8 cellular contexts compared by ENCODE assay signal in the genomic region with DNA sequence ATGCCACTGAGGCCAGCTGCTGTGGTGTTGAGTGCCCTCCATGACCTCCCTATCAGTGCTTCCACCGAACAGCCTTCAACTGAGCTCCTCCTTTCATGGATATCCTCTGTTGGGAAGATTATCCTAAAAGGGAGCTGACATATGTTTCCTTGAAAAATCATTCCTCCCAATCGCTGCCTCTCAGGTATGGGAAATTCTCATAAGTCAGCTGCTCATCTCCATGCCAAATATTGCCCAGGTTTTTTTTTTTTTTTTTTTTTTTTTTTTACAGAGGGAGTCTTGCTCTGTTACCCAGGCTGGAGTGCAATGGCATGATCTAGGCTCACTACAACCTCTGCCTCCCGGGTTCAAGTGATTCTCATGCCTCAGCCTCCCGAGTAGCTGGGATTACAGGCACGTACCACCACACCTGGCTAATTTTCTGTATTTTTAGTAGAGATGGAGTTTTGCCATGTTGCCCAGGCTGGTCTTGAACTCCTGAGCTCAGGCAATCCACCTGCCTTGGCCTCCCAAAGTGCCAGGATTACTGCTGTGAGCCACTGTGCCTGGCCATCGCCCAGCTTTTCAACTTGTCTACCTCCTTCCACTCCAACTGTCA. TPM values are rescaled to one million over a fixed set of nuclear protein-coding genes. Genes with fewer than 3 reads are reported as not detected.
DNase-seq lines count a peak whose midpoint lies in the region; ATAC-seq, FAIRE-seq and TF ChIP-seq lines count a peak whose summit lies in the region.
"Not testable (repeated sequence)": the region's sequence is repeated elsewhere in the genome, so short reads cannot be mapped to it uniquely, and the experiment has no call there.

No MANE protein-coding gene starts in this region.

- H3K27me3 Mint-ChIP-seq in activated T-cell treated with anti-CD3 and anti-CD28 coated beads, Interleukin-2, amount 50 U/mL, for 72 hours (ENCODE audit: low read depth); endothelial cell (ENCODE audit: unreplicated experiment): not testable (repeated sequence)

- H3K27ac Mint-ChIP-seq in activated T-cell treated with anti-CD3 and anti-CD28 coated beads, Interleukin-2, amount 50 U/mL, for 72 hours = peak overlapping the region; percentile 75
- H3K27ac Mint-ChIP-seq in endothelial cell (ENCODE audit: unreplicated experiment) = not testable (repeated sequence)
- peak overlapping the region; percentile 44 for H3K27ac Mint-ChIP-seq in stimulated activated effector memory CD8-positive, alpha-beta T cell treated with anti-CD3 and anti-CD28 coated beads, Interleukin-12 subunit alpha, Interleukin-12 subunit beta, amount 100 ng/mL, for 72 hours

- not testable (repeated sequence) for H3K79me2 ChIP-seq in GM12878 (ENCODE audit: control insufficient read depth, insufficient read depth, low read length)

- H3K36me3 ChIP-seq in GM12878 (ENCODE audit: control insufficient read depth in 2 of 2, insufficient read depth in 2 of 2, low read length in 1 of 2) = peaks cover 20 to 30% of the 10 kb centered on the region in 2 experiments

- intact Hi-C loops in GM12878 (cut with micrococcal nuclease; ENCODE audit: unreplicated experiment) = not testable (repeated sequence)

- BruUV-seq in GM12878 (replicated peaks; lab: Mats Ljungman, UMichigan) = not testable (repeated sequence)

- H3K4me1 Mint-ChIP-seq in activated T-cell treated with anti-CD3 and anti-CD28 coated beads, Interleukin-2, amount 50 U/mL, for 72 hours (ENCODE audit: low read depth); endothelial cell (ENCODE audit: unreplicated experiment); stimulated activated effector memory CD8-positive, alpha-beta T cell treated with anti-CD3 and anti-CD28 coated beads, Interleukin-12 subunit alpha, Interleukin-12 subunit beta, amount 100 ng/mL, for 72 hours: not testable (repeated sequence)

- 97% methylated on average over 6 of the region's 6 CpGs for WGBS in GM12878 (ENCODE audit: insufficient coverage, insufficient replicate concordance, low lambda C conversion rate, missing lambda C conversion rate)

- peak; percentile 23 for DNase-seq in ACHN
- DNase-seq in DMS79 treated with DMSO at 0.1 percent for 48 hours (lab: John Stamatoyannopoulos, UW) = peak; percentile 2
- peak; percentile 15 for DNase-seq in M059J (ENCODE audit: low read depth)
- peak; percentile 17 for DNase-seq in RWPE1 (ENCODE audit: low spot score)
- DNase-seq in activated T-cell treated with anti-CD3 and anti-CD28 coated beads, Interleukin-2, amount 50 U/mL, for 72 hours; GM12878 (ENCODE audit: low read depth, low spot score); endothelial cell (ENCODE audit: low spot score); stimulated activated effector memory CD8-positive, alpha-beta T cell treated with anti-CD3 and anti-CD28 coated beads, Interleukin-12 subunit alpha, Interleukin-12 subunit beta, amount 100 ng/mL, for 72 hours (ENCODE audit: low spot score in 2 of 2): not testable (repeated sequence)

- not testable (repeated sequence) for H3K27ac ChIP-seq in RWPE1; GM12878 (ENCODE audit: control insufficient read depth, insufficient read depth)

- SMC1A ChIA-PET in GM12878 (lab: Charles Lee; ENCODE audit: uncharacterized antibody, unreplicated experiment) = not testable (repeated sequence)

- not testable (repeated sequence) for TF ChIP-seq CTCF in RWPE1 (conservative IDR thresholded peaks at IDR 0.05; ENCODE audit: low read depth); GM12878 (IDR thresholded peaks at IDR 0.05 in 2 of 3, conservative IDR thresholded peaks at IDR 0.05 in 1 of 3; ENCODE audit: control insufficient read depth in 2 of 3, extremely low read depth in 1 of 3, insufficient read depth in 1 of 3, low read depth in 3 of 3, low read length in 3 of 3); endothelial cell (IDR thresholded peaks at IDR 0.05; ENCODE audit: unreplicated experiment)

- H3K4me3 ChIP-seq in GM12878 = not testable (repeated sequence)

- not testable (repeated sequence) for H3K4me2 ChIP-seq in GM12878 (ENCODE audit: control insufficient read depth, insufficient read depth)

- CTCF ChIA-PET in RWPE1 (lab: Yijun Ruan, JAX) = not testable (repeated sequence)
- CTCF ChIA-PET in GM12878 (lab: Yijun Ruan, JAX) = interaction anchor here (1.4 kb wide), 1 partner anchor 58 kb away, joined by 6 read pairs; no protein-coding TSS in a partner anchor

- TF ChIP-seq POLR2A in GM12878 (IDR thresholded peaks at IDR 0.05; ENCODE audit: low read depth, low read length) = not testable (repeated sequence)

- not testable (repeated sequence) for H4K20me1 ChIP-seq in GM12878 (ENCODE audit: control insufficient read depth, insufficient read depth)

- TF ChIP-seq EP300 in GM12878 (IDR thresholded peaks at IDR 0.05; ENCODE audit: borderline replicate concordance in 1 of 2, control insufficient read depth in 1 of 2, low read depth in 2 of 2, low read length in 2 of 2) = not testable (repeated sequence)

- POLR2A ChIA-PET in RWPE1 (lab: Yijun Ruan, JAX; ENCODE audit: low non-redundant PET); GM12878 (lab: Charles Lee): not testable (repeated sequence)

- H3K9me3 Mint-ChIP-seq in activated T-cell treated with anti-CD3 and anti-CD28 coated beads, Interleukin-2, amount 50 U/mL, for 72 hours = peaks cover 6 to 15% of the 10 kb centered on the region in 2 donors
- peaks cover 22% of the 10 kb centered on the region for H3K9me3 Mint-ChIP-seq in endothelial cell (ENCODE audit: unreplicated experiment)
- H3K9me3 Mint-ChIP-seq in stimulated activated effector memory CD8-positive, alpha-beta T cell treated with anti-CD3 and anti-CD28 coated beads, Interleukin-12 subunit alpha, Interleukin-12 subunit beta, amount 100 ng/mL, for 72 hours = not testable (repeated sequence)

- not testable (repeated sequence) for TF ChIP-seq RAD21 in GM12878 (IDR thresholded peaks at IDR 0.05; ENCODE audit: insufficient read depth, low read depth, low read length)

- not testable (repeated sequence) for H3K4me3 Mint-ChIP-seq in activated T-cell treated with anti-CD3 and anti-CD28 coated beads, Interleukin-2, amount 50 U/mL, for 72 hours; stimulated activated effector memory CD8-positive, alpha-beta T cell treated with anti-CD3 and anti-CD28 coated beads, Interleukin-12 subunit alpha, Interleukin-12 subunit beta, amount 100 ng/mL, for 72 hours
- H3K4me3 Mint-ChIP-seq in endothelial cell (ENCODE audit: unreplicated experiment) = peak overlapping the region; percentile 81

- not testable (repeated sequence) for H3K4me1 ChIP-seq in GM12878 (ENCODE audit: control insufficient read depth, insufficient read depth, low read length)

- RAD21 ChIA-PET in GM12878 (lab: Charles Lee; ENCODE audit: unreplicated experiment) = interaction anchor here (0.9 kb wide), 1 partner anchor 49 kb away, joined by 3 read pairs; no protein-coding TSS in a partner anchor

- H3K9me3 ChIP-seq in GM12878 (replicated peaks; ENCODE audit: control insufficient read depth, insufficient read depth, low read length) = peaks cover 25% of the 10 kb centered on the region

- H3K9ac ChIP-seq in GM12878 (ENCODE audit: control insufficient read depth, insufficient read depth, low read length) = not testable (repeated sequence)

- in situ Hi-C loops in ACHN (cut with HindIII; ENCODE audit: low pct_ligation_motif_present, low pct_unique_long_range_greater_than_20kb, low sequenced_read_pairs); GM12878 (cut with MboI): not testable (repeated sequence)

- ATAC-seq in activated T-cell treated with anti-CD3 and anti-CD28 coated beads, Interleukin-2, amount 50 U/mL, for 72 hours (replicated peaks in 1 of 2); GM12878; stimulated activated effector memory CD8-positive, alpha-beta T cell treated with anti-CD3 and anti-CD28 coated beads, Interleukin-12 subunit alpha, Interleukin-12 subunit beta, amount 100 ng/mL, for 72 hours: not testable (repeated sequence)

- FAIRE-seq in GM12878 (lab: Jason Lieb, UNC) = not testable (repeated sequence)

- H3K36me3 Mint-ChIP-seq in activated T-cell treated with anti-CD3 and anti-CD28 coated beads, Interleukin-2, amount 50 U/mL, for 72 hours (ENCODE audit: insufficient read depth in 2 of 2) = peaks cover 36 to 54% of the 10 kb centered on the region in 2 donors
- H3K36me3 Mint-ChIP-seq in endothelial cell (ENCODE audit: low read depth, unreplicated experiment) = peaks cover 76% of the 10 kb centered on the region
- H3K36me3 Mint-ChIP-seq in stimulated activated effector memory CD8-positive, alpha-beta T cell treated with anti-CD3 and anti-CD28 coated beads, Interleukin-12 subunit alpha, Interleukin-12 subunit beta, amount 100 ng/mL, for 72 hours = peaks cover 98% of the 10 kb centered on the region

- not testable (repeated sequence) for H3K27me3 ChIP-seq in GM12878 (replicated peaks in 1 of 2; ENCODE audit: control insufficient read depth in 2 of 2, insufficient read depth in 2 of 2, low read length in 1 of 2)

- not testable (repeated sequence) for H2AFZ ChIP-seq in GM12878 (ENCODE audit: control insufficient read depth, low read depth, low read length)

RNA-seq across cellular contexts. Expression of gene ATP2A3, which starts 59.8 kb away (rescaled TPM):
- total RNA-seq in M059J (2014; rRNA removed; shearing (Covaris generic)) = 0.10 TPM in 1 of 2 replicates, not detected in the other
- 100 to 1,000 TPM; 108 to 109 TPM for total RNA-seq in activated T-cell treated with anti-CD3 and anti-CD28 coated beads, Interleukin-2, amount 50 U/mL, for 72 hours
- total RNA-seq in GM12878 (2013; cell fraction: nucleolus; rRNA removed) = 101 and 113 TPM in 2 replicates
- total RNA-seq in GM12878 (2014; rRNA removed) (42.3 and 48.7 TPM in 2 replicates), GM12878 (2014; rRNA removed; fragmentation: Illumina TruSeq; extraction: Trizol) (15.7 and 20.1 TPM in 2 replicates), GM12878 (2021) (91.7 and 99.2 TPM in 2 replicates), endothelial cell (ENCODE audit: unreplicated experiment) (116 TPM)
- 24.6 TPM for polyA plus RNA-seq in GM12878 (2011; ENCODE audit: low read depth)
- polyA plus RNA-seq in GM12878 (2011; rRNA removed) (11.9 and 27.0 TPM in 2 replicates), GM12878 (2014; fragmentation: Illumina TruSeq; extraction: Trizol) (11.6 and 26.5 TPM in 2 replicates), GM12878 (2014; fragmentation: Nextera tagmentation; extraction: Ambion mirVana) (1 to 10 TPM; 1.0 to 3.0 TPM), GM12878 (2014; rRNA removed) (66.4 and 78.9 TPM in 2 replicates), GM12878 (2016; fragmentation: Nextera tagmentation; extraction: Ambion mirVana) (10 to 100 TPM; 61.1 to 62.8 TPM)
- polyA plus RNA-seq in GM12878 (2011; cell fraction: cytosol; rRNA removed) = 33.7 and 42.7 TPM in 2 replicates
- 110 and 156 TPM in 2 replicates for polyA plus RNA-seq in GM12878 (2011; cell fraction: nucleus; rRNA removed)
- 53.3 and 60.4 TPM in 2 replicates for polyA plus RNA-seq in GM12878 (2012)
- 33.0 and 50.5 TPM in 2 replicates for polyA minus RNA-seq in GM12878 (2011; rRNA and poly(A)+ RNA removed)
- 22.2 and 24.8 TPM in 2 replicates for polyA minus RNA-seq in GM12878 (2011; cell fraction: cytosol; rRNA and poly(A)+ RNA removed)
- 32.2 and 63.0 TPM in 2 replicates for polyA minus RNA-seq in GM12878 (2011; cell fraction: nucleus; rRNA and poly(A)+ RNA removed)

Comparison
In these comparisons a context has a peak if more than half of its experiments do, and no peak if none do; other contexts are left out.
1. RNA of gene ATP2A3, which starts 59.8 kb away (total RNA-seq): 116 TPM in endothelial cell (single experiment), 108 to 109 TPM in activated T-cell treated with anti-CD3 and anti-CD28 coated beads, Interleukin-2, amount 50 U/mL, for 72 hours and 15.7 to 113 TPM in GM12878; 0.10 TPM in M059J; every median in the first group is over 10 times any median in the second.